In genomic region chr22:20438678-20439492, GRCh38 we compare ENCODE assay signal across 8 cellular contexts. TPM values are rescaled to one million over a fixed set of nuclear protein-coding genes. Genes with fewer than 3 reads are reported as not detected.
DNase-seq lines count a peak whose midpoint lies in the region; TF ChIP-seq lines count a peak whose summit lies in the region.

No MANE protein-coding gene starts in this region.

- no peak overlapping the region for H3K27ac Mint-ChIP-seq in activated naive CD8-positive, alpha-beta T cell
- H3K27ac Mint-ChIP-seq in activated naive CD8-positive, alpha-beta T cell treated with anti-CD3 and anti-CD28 coated beads for 36 hours, result no peak overlapping the region
- no peak overlapping the region for H3K27ac Mint-ChIP-seq in endodermal cell

- H3K4me1 ChIP-seq in endodermal cell (ENCODE audit: control insufficient read depth, insufficient read depth, low read length), result no peaks in the 10 kb centered on the region
- peaks cover 0 to 32% of the 10 kb centered on the region in 2 donors for H3K4me1 ChIP-seq in muscle layer of duodenum (ENCODE audit: control insufficient read depth in 1 of 2, insufficient read depth in 2 of 2, low read length in 2 of 2)
- H3K4me1 ChIP-seq in uterus, result peaks cover 0 to 12% of the 10 kb centered on the region in 2 donors

- no peak for TF ChIP-seq POLR2A in uterus (IDR thresholded peaks at IDR 0.05)

- no peak for DNase-seq in activated naive CD8-positive, alpha-beta T cell treated with anti-CD3 and anti-CD28 coated beads for 36 hours
- peak; percentile 82 for DNase-seq in endodermal cell
- DNase-seq in uterus, result no peak
- DNase-seq in occipital lobe (lab: John Stamatoyannopoulos, UW), result no peak
- DNase-seq in NCI-H1694 (lab: John Stamatoyannopoulos, UW), result no peak
- DNase-seq in mucosa of gallbladder (ENCODE audit: low spot score), result no peak

- H3K4me3 ChIP-seq in endodermal cell (ENCODE audit: low read length), result peak overlapping the region; percentile 81
- H3K4me3 ChIP-seq in muscle layer of duodenum (ENCODE audit: low read depth in 1 of 2, low read length in 2 of 2), result peak overlapping the region; percentile 44 to 81
- peak overlapping the region; percentile 77 to 86 for H3K4me3 ChIP-seq in uterus

- H3K36me3 Mint-ChIP-seq in activated naive CD8-positive, alpha-beta T cell, result peaks cover 4% of the 10 kb centered on the region
- H3K36me3 Mint-ChIP-seq in activated naive CD8-positive, alpha-beta T cell treated with anti-CD3 and anti-CD28 coated beads for 36 hours, result no peaks in the 10 kb centered on the region
- H3K36me3 Mint-ChIP-seq in endodermal cell (ENCODE audit: low read depth), result peaks cover 8% of the 10 kb centered on the region

- peak overlapping the region; percentile 53 for H3K4me3 Mint-ChIP-seq in activated naive CD8-positive, alpha-beta T cell
- H3K4me3 Mint-ChIP-seq in activated naive CD8-positive, alpha-beta T cell treated with anti-CD3 and anti-CD28 coated beads for 36 hours, result no peak overlapping the region
- peak overlapping the region; percentile 83 for H3K4me3 Mint-ChIP-seq in endodermal cell

- 70 to 83% methylated on average over 9 to 13 of the region's 13 CpGs for WGBS in endodermal cell (ENCODE audit: insufficient coverage in 1 of 2, insufficient read length in 1 of 2), 2 experiments

- H3K27me3 ChIP-seq in endodermal cell (ENCODE audit: control insufficient read depth, insufficient read depth, low read length, poor library complexity, severe bottlenecking) (peaks cover 28% of the 10 kb centered on the region), muscle layer of duodenum (ENCODE audit: low read depth, low read length) (peaks cover 15% of the 10 kb centered on the region), uterus (no peaks in the 10 kb centered on the region)

- peak; percentile 67 for TF ChIP-seq CTCF in endodermal cell (conservative IDR thresholded peaks at IDR 0.05)
- peak in 1 of 4 experiments; percentile 21 for TF ChIP-seq CTCF in uterus (IDR thresholded peaks at IDR 0.05)

- H3K4me1 Mint-ChIP-seq in activated naive CD8-positive, alpha-beta T cell (ENCODE audit: low read depth), result peaks cover 13% of the 10 kb centered on the region
- H3K4me1 Mint-ChIP-seq in activated naive CD8-positive, alpha-beta T cell treated with anti-CD3 and anti-CD28 coated beads for 36 hours, result peaks cover 8% of the 10 kb centered on the region
- H3K4me1 Mint-ChIP-seq in endodermal cell, result peaks cover 16% of the 10 kb centered on the region

- H3K9me3 Mint-ChIP-seq in activated naive CD8-positive, alpha-beta T cell (ENCODE audit: low read depth), result no peaks in the 10 kb centered on the region
- no peaks in the 10 kb centered on the region for H3K9me3 Mint-ChIP-seq in activated naive CD8-positive, alpha-beta T cell treated with anti-CD3 and anti-CD28 coated beads for 36 hours
- H3K9me3 Mint-ChIP-seq in endodermal cell, result no peaks in the 10 kb centered on the region

- peaks cover 20% of the 10 kb centered on the region for H3K27me3 Mint-ChIP-seq in activated naive CD8-positive, alpha-beta T cell
- peaks cover 42% of the 10 kb centered on the region for H3K27me3 Mint-ChIP-seq in activated naive CD8-positive, alpha-beta T cell treated with anti-CD3 and anti-CD28 coated beads for 36 hours
- peaks cover 42% of the 10 kb centered on the region for H3K27me3 Mint-ChIP-seq in endodermal cell (ENCODE audit: insufficient read depth)

- H3K27ac ChIP-seq in endodermal cell (ENCODE audit: low read depth, low read length) (no peak overlapping the region), muscle layer of duodenum (ENCODE audit: low read length) (no peak overlapping the region), uterus (peak overlapping the region; percentile 88 to 97)

- peak overlapping the region; percentile 57 for H3K9ac ChIP-seq in endodermal cell (ENCODE audit: extremely low read depth, low read length, poor library complexity, severe bottlenecking)

- intact Hi-C loops in uterus (cut with DNase I; ENCODE audit: low total_unique reads), result loop anchor here (10.0 kb wide), 1 partner anchor 56 kb away; the partner anchor contains the start of gene KLHL22

- H3K36me3 ChIP-seq in endodermal cell (ENCODE audit: control insufficient read depth, insufficient read depth, low read length), result peaks cover 8% of the 10 kb centered on the region
- H3K36me3 ChIP-seq in muscle layer of duodenum (ENCODE audit: control insufficient read depth in 1 of 2, insufficient read depth in 2 of 2, low read length in 2 of 2), result peaks cover 0 to 14% of the 10 kb centered on the region in 2 donors
- H3K36me3 ChIP-seq in uterus, result no peaks in the 10 kb centered on the region

- H3K9me3 ChIP-seq in endodermal cell (ENCODE audit: control insufficient read depth, low read length) (no peaks in the 10 kb centered on the region), muscle layer of duodenum (ENCODE audit: control insufficient read depth in 1 of 2, low read length in 2 of 2) (no peaks in the 10 kb centered on the region), uterus (no peaks in the 10 kb centered on the region)

RNA-seq across cellular contexts. Expression of gene SCARF2, which starts 1.3 kb away (rescaled TPM):
- total RNA-seq in activated naive CD8-positive, alpha-beta T cell treated with anti-CD3 and anti-CD28 coated beads for 36 hours, result under 1 TPM; 0.14 to 0.16 TPM
- total RNA-seq in endodermal cell, result 10 to 100 TPM; 19.8 to 20.3 TPM
- polyA plus RNA-seq in endodermal cell (2013, experiment 1 of 2), result 11.9 TPM
- 12.5 TPM for polyA plus RNA-seq in endodermal cell (2013, experiment 2 of 2)
- total RNA-seq in uterus, result 10 to 100 TPM; 22.9 to 84.5 (median 30.1) TPM
- 1.7 TPM for total RNA-seq in occipital lobe
- total RNA-seq in mucosa of gallbladder, result 17.6 TPM

RNA-seq across cellular contexts. Expression of gene ZNF74, which starts 44.9 kb away (rescaled TPM):
- total RNA-seq in activated naive CD8-positive, alpha-beta T cell treated with anti-CD3 and anti-CD28 coated beads for 36 hours, result 10 to 100 TPM; 11.5 to 12.2 TPM
- total RNA-seq in endodermal cell (10 to 100 TPM; 36.9 to 41.7 TPM), uterus (10 to 100 TPM in 3 of 4 donors, 1 to 10 TPM in 1; 8.2 to 32.0 (median 10.8) TPM), occipital lobe (46.2 TPM), mucosa of gallbladder (14.1 TPM)
- 31.7 TPM for polyA plus RNA-seq in endodermal cell (2013, experiment 1 of 2)
- polyA plus RNA-seq in endodermal cell (2013, experiment 2 of 2), result 28.7 TPM

RNA-seq across cellular contexts. Expression of gene KLHL22, which starts 56.7 kb away (rescaled TPM):
- 10 to 100 TPM; 11.2 to 12.3 TPM for total RNA-seq in activated naive CD8-positive, alpha-beta T cell treated with anti-CD3 and anti-CD28 coated beads for 36 hours
- total RNA-seq in endodermal cell (10 to 100 TPM; 26.5 to 32.8 TPM), uterus (10 to 100 TPM; 14.1 to 73.8 (median 42.7) TPM), occipital lobe (43.7 TPM), mucosa of gallbladder (26.6 TPM)
- polyA plus RNA-seq in endodermal cell (2013, experiment 1 of 2), result 23.7 TPM
- 23.3 TPM for polyA plus RNA-seq in endodermal cell (2013, experiment 2 of 2)

Comparison
In these comparisons a context has a peak if more than half of its experiments do, and no peak if none do; other contexts are left out.
1. H3K27ac ChIP-seq: peak in uterus (2 of 2); none in endodermal cell (single experiment) and muscle layer of duodenum (single experiment).
2. Peak in every context shown above with its lines, with median percentiles within 50 percentile points of each other: H3K4me3 ChIP-seq.